ENCODE assay signal across 1 cellular context in the genomic region with DNA sequence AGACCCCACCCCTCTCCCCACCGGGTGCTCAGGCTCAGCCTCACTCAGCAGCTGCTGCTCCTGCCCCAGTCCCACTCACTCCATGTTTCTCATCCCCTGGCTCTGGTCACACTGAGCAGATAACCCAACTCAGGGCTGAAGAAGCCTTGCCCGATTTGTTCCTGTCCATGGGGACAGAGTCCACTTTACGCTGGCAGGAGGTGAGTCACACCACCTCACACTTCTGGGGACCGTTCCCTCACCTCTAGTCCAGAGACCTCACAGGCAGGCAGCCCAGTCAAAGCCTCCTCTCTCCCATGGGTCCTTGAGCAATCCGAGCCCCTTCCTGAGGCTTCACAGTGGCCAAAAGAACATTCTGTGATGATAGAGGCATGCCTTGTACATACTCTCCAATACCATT.
TF ChIP-seq lines count a peak whose summit lies in the region.

No MANE protein-coding gene starts in this region.

TF ChIP-seq in HepG2, 621 proteins besides CTCF, POLR2A, EP300 and RAD21 (continued from another document and continues in another):
- TF ChIP-seq, protein P1, sequence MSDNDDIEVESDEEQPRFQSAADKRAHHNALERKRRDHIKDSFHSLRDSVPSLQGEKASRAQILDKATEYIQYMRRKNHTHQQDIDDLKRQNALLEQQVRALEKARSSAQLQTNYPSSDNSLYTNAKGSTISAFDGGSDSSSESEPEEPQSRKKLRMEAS (IDR thresholded peaks at IDR 0.05): peak; percentile 51; the same call in 1 of the 2 replicates
- TF ChIP-seq CEBPB (IDR thresholded peaks at IDR 0.05; ENCODE audit: borderline replicate concordance, low read depth, low read length): peak; percentile 78; the same call in 1 of the 2 replicates
- peak; percentile 67 for TF ChIP-seq ELF3 (CRISPR knock-in tag; IDR thresholded peaks at IDR 0.05)
- no peak for TF ChIP-seq ZNF556 (CRISPR knock-in tag; IDR thresholded peaks at IDR 0.05; ENCODE audit: borderline replicate concordance)
- TF ChIP-seq, protein P2, sequence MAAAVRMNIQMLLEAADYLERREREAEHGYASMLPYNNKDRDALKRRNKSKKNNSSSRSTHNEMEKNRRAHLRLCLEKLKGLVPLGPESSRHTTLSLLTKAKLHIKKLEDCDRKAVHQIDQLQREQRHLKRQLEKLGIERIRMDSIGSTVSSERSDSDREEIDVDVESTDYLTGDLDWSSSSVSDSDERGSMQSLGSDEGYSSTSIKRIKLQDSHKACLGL (CRISPR knock-in tag; IDR thresholded peaks at IDR 0.05): no peak
- no peak for TF ChIP-seq EZH2 (conservative IDR thresholded peaks at IDR 0.05; ENCODE audit: low read depth, low read length)
- TF ChIP-seq ZFP37 (CRISPR knock-in tag; IDR thresholded peaks at IDR 0.05; ENCODE audit: borderline replicate concordance): no peak
- no peak for TF ChIP-seq MEIS2 (CRISPR knock-in tag; IDR thresholded peaks at IDR 0.05)
- no peak for TF ChIP-seq ZNF703 (CRISPR knock-in tag; IDR thresholded peaks at IDR 0.05; ENCODE audit: borderline replicate concordance)
- TF ChIP-seq ZNF121 (CRISPR knock-in tag; IDR thresholded peaks at IDR 0.05): no peak
- TF ChIP-seq SRY (CRISPR knock-in tag; IDR thresholded peaks at IDR 0.05): 0 out of 2 replicates have a peak, but pooled peaks have one; percentile 29
- no peak for TF ChIP-seq ZNF460 (CRISPR knock-in tag; IDR thresholded peaks at IDR 0.05; ENCODE audit: borderline replicate concordance)
- peak; percentile 76; the same call in 1 of the 2 replicates for TF ChIP-seq ZNF788 (CRISPR knock-in tag; IDR thresholded peaks at IDR 0.05; ENCODE audit: borderline replicate concordance)
- TF ChIP-seq, protein P3, sequence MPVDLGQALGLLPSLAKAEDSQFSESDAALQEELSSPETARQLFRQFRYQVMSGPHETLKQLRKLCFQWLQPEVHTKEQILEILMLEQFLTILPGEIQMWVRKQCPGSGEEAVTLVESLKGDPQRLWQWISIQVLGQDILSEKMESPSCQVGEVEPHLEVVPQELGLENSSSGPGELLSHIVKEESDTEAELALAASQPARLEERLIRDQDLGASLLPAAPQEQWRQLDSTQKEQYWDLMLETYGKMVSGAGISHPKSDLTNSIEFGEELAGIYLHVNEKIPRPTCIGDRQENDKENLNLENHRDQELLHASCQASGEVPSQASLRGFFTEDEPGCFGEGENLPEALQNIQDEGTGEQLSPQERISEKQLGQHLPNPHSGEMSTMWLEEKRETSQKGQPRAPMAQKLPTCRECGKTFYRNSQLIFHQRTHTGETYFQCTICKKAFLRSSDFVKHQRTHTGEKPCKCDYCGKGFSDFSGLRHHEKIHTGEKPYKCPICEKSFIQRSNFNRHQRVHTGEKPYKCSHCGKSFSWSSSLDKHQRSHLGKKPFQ (CRISPR knock-in tag; IDR thresholded peaks at IDR 0.05; ENCODE audit: insufficient replicate concordance): peak; percentile 100
- no peak for TF ChIP-seq CBX1 (IDR thresholded peaks at IDR 0.05; ENCODE audit: low read depth)
- TF ChIP-seq GATAD2A (CRISPR knock-in tag; IDR thresholded peaks at IDR 0.05): peak; percentile 80
- TF ChIP-seq KAT8 (CRISPR knock-in tag; IDR thresholded peaks at IDR 0.05): 0 out of 2 replicates have a peak, but pooled peaks have one; percentile 41
- TF ChIP-seq SAFB2 (CRISPR knock-in tag; IDR thresholded peaks at IDR 0.05; ENCODE audit: borderline replicate concordance, low read depth): no peak
- TF ChIP-seq, protein P4, sequence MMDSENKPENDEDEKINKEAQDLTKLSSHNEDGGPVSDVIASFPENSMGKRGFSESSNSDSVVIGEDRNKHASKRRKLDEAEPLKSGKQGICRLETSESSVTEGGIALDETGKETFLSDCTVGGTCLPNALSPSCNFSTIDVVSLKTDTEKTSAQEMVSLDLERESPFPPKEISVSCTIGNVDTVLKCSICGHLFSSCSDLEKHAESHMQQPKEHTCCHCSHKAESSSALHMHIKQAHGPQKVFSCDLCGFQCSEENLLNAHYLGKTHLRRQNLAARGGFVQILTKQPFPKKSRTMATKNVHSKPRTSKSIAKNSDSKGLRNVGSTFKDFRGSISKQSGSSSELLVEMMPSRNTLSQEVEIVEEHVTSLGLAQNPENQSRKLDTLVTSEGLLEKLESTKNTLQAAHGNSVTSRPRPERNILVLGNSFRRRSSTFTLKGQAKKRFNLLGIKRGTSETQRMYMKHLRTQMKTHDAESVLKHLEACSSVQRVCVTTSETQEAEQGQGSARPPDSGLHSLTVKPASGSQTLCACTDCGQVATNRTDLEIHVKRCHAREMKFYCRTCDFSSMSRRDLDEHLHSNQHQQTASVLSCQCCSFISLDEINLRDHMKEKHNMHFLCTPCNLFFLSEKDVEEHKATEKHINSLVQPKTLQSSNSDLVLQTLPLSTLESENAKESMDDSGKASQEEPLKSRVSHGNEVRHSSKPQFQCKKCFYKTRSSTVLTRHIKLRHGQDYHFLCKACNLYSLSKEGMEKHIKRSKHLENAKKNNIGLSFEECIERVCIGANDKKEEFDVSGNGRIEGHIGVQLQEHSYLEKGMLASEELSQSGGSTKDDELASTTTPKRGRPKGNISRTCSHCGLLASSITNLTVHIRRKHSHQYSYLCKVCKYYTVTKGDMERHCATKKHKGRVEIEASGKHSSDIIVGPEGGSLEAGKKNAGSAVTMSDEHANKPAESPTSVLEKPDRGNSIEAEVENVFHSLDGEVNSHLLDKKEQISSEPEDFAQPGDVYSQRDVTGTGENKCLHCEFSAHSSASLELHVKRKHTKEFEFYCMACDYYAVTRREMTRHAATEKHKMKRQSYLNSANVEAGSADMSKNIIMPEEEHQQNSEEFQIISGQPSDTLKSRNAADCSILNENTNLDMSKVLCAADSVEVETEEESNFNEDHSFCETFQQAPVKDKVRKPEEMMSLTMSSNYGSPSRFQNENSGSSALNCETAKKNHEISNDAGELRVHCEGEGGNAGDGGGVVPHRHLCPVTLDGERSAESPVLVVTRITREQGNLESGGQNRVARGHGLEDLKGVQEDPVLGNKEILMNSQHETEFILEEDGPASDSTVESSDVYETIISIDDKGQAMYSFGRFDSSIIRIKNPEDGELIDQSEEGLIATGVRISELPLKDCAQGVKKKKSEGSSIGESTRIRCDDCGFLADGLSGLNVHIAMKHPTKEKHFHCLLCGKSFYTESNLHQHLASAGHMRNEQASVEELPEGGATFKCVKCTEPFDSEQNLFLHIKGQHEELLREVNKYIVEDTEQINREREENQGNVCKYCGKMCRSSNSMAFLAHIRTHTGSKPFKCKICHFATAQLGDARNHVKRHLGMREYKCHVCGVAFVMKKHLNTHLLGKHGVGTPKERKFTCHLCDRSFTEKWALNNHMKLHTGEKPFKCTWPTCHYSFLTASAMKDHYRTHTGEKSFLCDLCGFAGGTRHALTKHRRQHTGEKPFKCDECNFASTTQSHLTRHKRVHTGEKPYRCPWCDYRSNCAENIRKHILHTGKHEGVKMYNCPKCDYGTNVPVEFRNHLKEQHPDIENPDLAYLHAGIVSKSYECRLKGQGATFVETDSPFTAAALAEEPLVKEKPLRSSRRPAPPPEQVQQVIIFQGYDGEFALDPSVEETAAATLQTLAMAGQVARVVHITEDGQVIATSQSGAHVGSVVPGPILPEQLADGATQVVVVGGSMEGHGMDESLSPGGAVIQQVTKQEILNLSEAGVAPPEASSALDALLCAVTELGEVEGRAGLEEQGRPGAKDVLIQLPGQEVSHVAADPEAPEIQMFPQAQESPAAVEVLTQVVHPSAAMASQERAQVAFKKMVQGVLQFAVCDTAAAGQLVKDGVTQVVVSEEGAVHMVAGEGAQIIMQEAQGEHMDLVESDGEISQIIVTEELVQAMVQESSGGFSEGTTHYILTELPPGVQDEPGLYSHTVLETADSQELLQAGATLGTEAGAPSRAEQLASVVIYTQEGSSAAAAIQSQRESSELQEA (CRISPR knock-in tag; IDR thresholded peaks at IDR 0.05; ENCODE audit: not compliant biosample characterization): no peak
- no peak for TF ChIP-seq ZNF773 (CRISPR knock-in tag; IDR thresholded peaks at IDR 0.05; ENCODE audit: borderline replicate concordance)
- TF ChIP-seq, protein P5, sequence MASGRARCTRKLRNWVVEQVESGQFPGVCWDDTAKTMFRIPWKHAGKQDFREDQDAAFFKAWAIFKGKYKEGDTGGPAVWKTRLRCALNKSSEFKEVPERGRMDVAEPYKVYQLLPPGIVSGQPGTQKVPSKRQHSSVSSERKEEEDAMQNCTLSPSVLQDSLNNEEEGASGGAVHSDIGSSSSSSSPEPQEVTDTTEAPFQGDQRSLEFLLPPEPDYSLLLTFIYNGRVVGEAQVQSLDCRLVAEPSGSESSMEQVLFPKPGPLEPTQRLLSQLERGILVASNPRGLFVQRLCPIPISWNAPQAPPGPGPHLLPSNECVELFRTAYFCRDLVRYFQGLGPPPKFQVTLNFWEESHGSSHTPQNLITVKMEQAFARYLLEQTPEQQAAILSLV (CRISPR knock-in tag; IDR thresholded peaks at IDR 0.05; ENCODE audit: borderline replicate concordance): 0 out of 2 replicates have a peak, but pooled peaks have one; percentile 40
- TF ChIP-seq ZNF510 (CRISPR knock-in tag; IDR thresholded peaks at IDR 0.05; ENCODE audit: low read depth): no peak
- 0 out of 2 replicates have a peak, but pooled peaks have one; percentile 55 for TF ChIP-seq ERF (CRISPR knock-in tag; IDR thresholded peaks at IDR 0.05)
- TF ChIP-seq, protein P6, sequence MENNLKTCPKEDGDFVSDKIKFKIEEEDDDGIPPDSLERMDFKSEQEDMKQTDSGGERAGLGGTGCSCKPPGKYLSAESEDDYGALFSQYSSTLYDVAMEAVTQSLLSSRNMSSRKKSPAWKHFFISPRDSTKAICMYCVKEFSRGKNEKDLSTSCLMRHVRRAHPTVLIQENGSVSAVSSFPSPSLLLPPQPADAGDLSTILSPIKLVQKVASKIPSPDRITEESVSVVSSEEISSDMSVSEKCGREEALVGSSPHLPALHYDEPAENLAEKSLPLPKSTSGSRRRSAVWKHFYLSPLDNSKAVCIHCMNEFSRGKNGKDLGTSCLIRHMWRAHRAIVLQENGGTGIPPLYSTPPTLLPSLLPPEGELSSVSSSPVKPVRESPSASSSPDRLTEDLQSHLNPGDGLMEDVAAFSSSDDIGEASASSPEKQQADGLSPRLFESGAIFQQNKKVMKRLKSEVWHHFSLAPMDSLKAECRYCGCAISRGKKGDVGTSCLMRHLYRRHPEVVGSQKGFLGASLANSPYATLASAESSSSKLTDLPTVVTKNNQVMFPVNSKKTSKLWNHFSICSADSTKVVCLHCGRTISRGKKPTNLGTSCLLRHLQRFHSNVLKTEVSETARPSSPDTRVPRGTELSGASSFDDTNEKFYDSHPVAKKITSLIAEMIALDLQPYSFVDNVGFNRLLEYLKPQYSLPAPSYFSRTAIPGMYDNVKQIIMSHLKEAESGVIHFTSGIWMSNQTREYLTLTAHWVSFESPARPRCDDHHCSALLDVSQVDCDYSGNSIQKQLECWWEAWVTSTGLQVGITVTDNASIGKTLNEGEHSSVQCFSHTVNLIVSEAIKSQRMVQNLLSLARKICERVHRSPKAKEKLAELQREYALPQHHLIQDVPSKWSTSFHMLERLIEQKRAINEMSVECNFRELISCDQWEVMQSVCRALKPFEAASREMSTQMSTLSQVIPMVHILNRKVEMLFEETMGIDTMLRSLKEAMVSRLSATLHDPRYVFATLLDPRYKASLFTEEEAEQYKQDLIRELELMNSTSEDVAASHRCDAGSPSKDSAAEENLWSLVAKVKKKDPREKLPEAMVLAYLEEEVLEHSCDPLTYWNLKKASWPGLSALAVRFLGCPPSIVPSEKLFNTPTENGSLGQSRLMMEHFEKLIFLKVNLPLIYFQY (CRISPR knock-in tag; IDR thresholded peaks at IDR 0.05; ENCODE audit: borderline replicate concordance): 0 out of 2 replicates have a peak, but pooled peaks have one; percentile 16
- TF ChIP-seq, protein P7, sequence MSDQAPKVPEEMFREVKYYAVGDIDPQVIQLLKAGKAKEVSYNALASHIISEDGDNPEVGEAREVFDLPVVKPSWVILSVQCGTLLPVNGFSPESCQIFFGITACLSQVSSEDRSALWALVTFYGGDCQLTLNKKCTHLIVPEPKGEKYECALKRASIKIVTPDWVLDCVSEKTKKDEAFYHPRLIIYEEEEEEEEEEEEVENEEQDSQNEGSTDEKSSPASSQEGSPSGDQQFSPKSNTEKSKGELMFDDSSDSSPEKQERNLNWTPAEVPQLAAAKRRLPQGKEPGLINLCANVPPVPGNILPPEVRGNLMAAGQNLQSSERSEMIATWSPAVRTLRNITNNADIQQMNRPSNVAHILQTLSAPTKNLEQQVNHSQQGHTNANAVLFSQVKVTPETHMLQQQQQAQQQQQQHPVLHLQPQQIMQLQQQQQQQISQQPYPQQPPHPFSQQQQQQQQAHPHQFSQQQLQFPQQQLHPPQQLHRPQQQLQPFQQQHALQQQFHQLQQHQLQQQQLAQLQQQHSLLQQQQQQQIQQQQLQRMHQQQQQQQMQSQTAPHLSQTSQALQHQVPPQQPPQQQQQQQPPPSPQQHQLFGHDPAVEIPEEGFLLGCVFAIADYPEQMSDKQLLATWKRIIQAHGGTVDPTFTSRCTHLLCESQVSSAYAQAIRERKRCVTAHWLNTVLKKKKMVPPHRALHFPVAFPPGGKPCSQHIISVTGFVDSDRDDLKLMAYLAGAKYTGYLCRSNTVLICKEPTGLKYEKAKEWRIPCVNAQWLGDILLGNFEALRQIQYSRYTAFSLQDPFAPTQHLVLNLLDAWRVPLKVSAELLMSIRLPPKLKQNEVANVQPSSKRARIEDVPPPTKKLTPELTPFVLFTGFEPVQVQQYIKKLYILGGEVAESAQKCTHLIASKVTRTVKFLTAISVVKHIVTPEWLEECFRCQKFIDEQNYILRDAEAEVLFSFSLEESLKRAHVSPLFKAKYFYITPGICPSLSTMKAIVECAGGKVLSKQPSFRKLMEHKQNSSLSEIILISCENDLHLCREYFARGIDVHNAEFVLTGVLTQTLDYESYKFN (CRISPR knock-in tag; conservative IDR thresholded peaks at IDR 0.05): peak; percentile 86
- TF ChIP-seq, protein P8, sequence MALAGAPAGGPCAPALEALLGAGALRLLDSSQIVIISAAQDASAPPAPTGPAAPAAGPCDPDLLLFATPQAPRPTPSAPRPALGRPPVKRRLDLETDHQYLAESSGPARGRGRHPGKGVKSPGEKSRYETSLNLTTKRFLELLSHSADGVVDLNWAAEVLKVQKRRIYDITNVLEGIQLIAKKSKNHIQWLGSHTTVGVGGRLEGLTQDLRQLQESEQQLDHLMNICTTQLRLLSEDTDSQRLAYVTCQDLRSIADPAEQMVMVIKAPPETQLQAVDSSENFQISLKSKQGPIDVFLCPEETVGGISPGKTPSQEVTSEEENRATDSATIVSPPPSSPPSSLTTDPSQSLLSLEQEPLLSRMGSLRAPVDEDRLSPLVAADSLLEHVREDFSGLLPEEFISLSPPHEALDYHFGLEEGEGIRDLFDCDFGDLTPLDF (CRISPR knock-in tag; IDR thresholded peaks at IDR 0.05): no peak
- TF ChIP-seq, protein P9, sequence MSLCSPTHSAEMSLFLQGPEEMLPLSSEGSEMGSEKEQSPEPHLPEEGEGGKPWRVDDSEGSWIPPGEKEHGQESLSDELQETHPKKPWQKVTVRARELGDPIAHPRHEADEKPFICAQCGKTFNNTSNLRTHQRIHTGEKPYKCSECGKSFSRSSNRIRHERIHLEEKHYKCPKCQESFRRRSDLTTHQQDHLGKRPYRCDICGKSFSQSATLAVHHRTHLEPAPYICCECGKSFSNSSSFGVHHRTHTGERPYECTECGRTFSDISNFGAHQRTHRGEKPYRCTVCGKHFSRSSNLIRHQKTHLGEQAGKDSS (CRISPR knock-in tag; IDR thresholded peaks at IDR 0.05; ENCODE audit: borderline replicate concordance, low read depth): no peak
